In the genomic region with DNA sequence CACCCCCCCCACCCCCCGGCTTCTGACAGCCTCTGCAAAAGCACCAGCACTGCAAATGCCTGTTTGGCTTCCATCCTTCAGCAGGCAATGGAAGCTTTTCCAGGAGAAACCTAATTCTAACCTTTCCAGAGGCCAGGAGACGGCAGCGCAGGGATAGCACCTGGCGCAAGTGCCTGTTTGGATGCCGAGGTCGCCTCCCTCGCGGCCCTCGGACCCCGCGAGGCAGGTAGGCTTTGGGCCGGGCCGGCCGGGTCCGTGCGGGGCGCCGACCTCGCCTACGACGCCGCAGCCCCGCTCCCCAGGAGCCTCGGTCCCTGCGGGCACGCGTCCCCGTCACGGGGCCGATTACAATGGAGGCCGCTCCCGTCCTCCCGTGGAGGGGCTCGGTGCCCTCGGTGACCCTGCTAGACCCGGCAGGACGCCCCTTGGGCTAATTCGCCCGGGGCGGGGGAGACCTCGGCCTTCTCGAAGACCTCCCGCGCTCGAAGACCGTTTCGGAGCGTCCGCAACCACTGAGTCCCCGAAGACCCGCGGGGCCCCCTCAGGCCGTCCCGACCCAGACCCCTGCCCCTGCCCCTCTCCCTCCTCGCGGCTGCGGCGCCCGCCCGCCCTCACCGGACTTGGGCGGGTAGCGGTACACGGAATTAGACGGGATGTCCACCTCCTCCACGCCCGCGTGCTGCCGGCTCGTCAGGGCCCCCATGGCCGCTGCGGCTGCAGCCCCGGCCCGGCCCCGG, we compare ENCODE assay signal across 8 cellular contexts. TPM values are rescaled to one million over a fixed set of nuclear protein-coding genes. Genes with fewer than 3 reads are reported as not detected.
DNase-seq lines count a peak whose midpoint lies in the region; ATAC-seq and TF ChIP-seq lines count a peak whose summit lies in the region.

No MANE protein-coding gene starts in this region.

- H3K27me3 ChIP-seq in adipocyte (replicated peaks; ENCODE audit: control insufficient read depth, insufficient read depth, low read length) (no peaks in the 10 kb centered on the region), thymus (ENCODE audit: control insufficient read depth, insufficient read depth) (peaks cover 42% of the 10 kb centered on the region)

- H3K4me1 ChIP-seq in adipocyte (ENCODE audit: control insufficient read depth, insufficient read depth, low read length), result peaks cover 22% of the 10 kb centered on the region
- peaks cover 8% of the 10 kb centered on the region for H3K4me1 ChIP-seq in thymus (ENCODE audit: control insufficient read depth, insufficient read depth, low read length)

- peak overlapping the region; percentile 47 for H3K9ac ChIP-seq in adipocyte (ENCODE audit: low read length)

- no peaks in the 10 kb centered on the region for H3K9me3 ChIP-seq in adipocyte (ENCODE audit: control insufficient read depth, low read length)
- no peaks in the 10 kb centered on the region for H3K9me3 ChIP-seq in thymus (ENCODE audit: control insufficient read depth)

- H3K36me3 ChIP-seq in adipocyte (ENCODE audit: control insufficient read depth, insufficient read depth, low read length, severe bottlenecking) (no peaks in the 10 kb centered on the region), thymus (ENCODE audit: control insufficient read depth, insufficient read depth) (no peaks in the 10 kb centered on the region)

- H3K4me3 ChIP-seq in adipocyte (ENCODE audit: low read length) (peak overlapping the region; percentile 59), thymus (ENCODE audit: low read length) (peak overlapping the region; percentile 55)

- H3K27ac ChIP-seq in thymus (ENCODE audit: low read depth), result no peak overlapping the region

- peak; percentile 30 for DNase-seq in ELF-1 (ENCODE audit: low read depth, low spot score)
- DNase-seq in adipocyte (ENCODE audit: low read depth), result no peak
- no peak for DNase-seq in left lobe of liver (ENCODE audit: low spot score)
- DNase-seq in AG08395 (ENCODE audit: low spot score), result no peak
- no peak for DNase-seq in erythroblast (lab: John Stamatoyannopoulos, UW)
- DNase-seq in mucosa of gallbladder (ENCODE audit: low spot score), result no peak

- ATAC-seq in HG02973 (IDR thresholded peaks at IDR 0.05; ENCODE audit: unreplicated experiment) (peak; percentile 6), left lobe of liver (peak; percentile 2)

- no peak for TF ChIP-seq POLR2A in erythroblast (IDR thresholded peaks at IDR 0.05; ENCODE audit: low read length)

- 10% methylated on average over 75 of the region's 75 CpGs for WGBS in thymus

RNA-seq across cellular contexts. Expression of gene RNF157, which starts 0.6 kb away (rescaled TPM):
- total RNA-seq in left lobe of liver, result 12.4 TPM
- 1.6 TPM for polyA plus RNA-seq in thymus
- 3.3 TPM for total RNA-seq in mucosa of gallbladder

RNA-seq across cellular contexts. Expression of gene UBALD2, which starts 25.4 kb away (rescaled TPM):
- total RNA-seq in left lobe of liver, result 23.8 TPM
- 48.1 TPM for polyA plus RNA-seq in thymus
- total RNA-seq in mucosa of gallbladder, result 109 TPM
